Comparison of ENCODE assay signal across 1 cellular context in genomic region chr12:122526683-122527477, GRCh38.
TF ChIP-seq lines count a peak whose summit lies in the region.

KNTC1 (plus strand) TSS chr12:122527249; CDS start chr12:122530064, 2,815 bp downstream.
RSRC2 (minus strand) TSS chr12:122526936; CDS start chr12:122526853, 83 bp downstream.

TF ChIP-seq in HepG2, 621 proteins besides CTCF, POLR2A, EP300 and RAD21 (continued from another document and continues in another):
- TF ChIP-seq MXD1 (CRISPR knock-in tag; IDR thresholded peaks at IDR 0.05) (peak; percentile 43; the same call in 1 of the 2 replicates), GMEB1 (CRISPR knock-in tag; IDR thresholded peaks at IDR 0.05; ENCODE audit: borderline replicate concordance) (peak; percentile 66), ZNF260 (CRISPR knock-in tag; IDR thresholded peaks at IDR 0.05; ENCODE audit: borderline replicate concordance, low read depth) (no peak), ZBTB20 (CRISPR knock-in tag; IDR thresholded peaks at IDR 0.05; ENCODE audit: borderline replicate concordance, low read depth) (no peak), GZF1 (CRISPR knock-in tag; IDR thresholded peaks at IDR 0.05) (0 out of 2 replicates have a peak, but pooled peaks have one; percentile 39), ZNF432 (CRISPR knock-in tag; IDR thresholded peaks at IDR 0.05; ENCODE audit: borderline replicate concordance) (no peak), ZNF773 (CRISPR knock-in tag; IDR thresholded peaks at IDR 0.05; ENCODE audit: borderline replicate concordance) (0 out of 2 replicates have a peak, but pooled peaks have one; percentile 57), ZNF460 (CRISPR knock-in tag; IDR thresholded peaks at IDR 0.05; ENCODE audit: borderline replicate concordance) (no peak), SMAD3 (CRISPR knock-in tag; IDR thresholded peaks at IDR 0.05) (peak; percentile 58; the same call in 1 of the 2 replicates), SAP130 (CRISPR knock-in tag; IDR thresholded peaks at IDR 0.05; ENCODE audit: low read depth) (peak; percentile 98), ARID3A (IDR thresholded peaks at IDR 0.05; ENCODE audit: low read depth, low read length) (no peak; the same call in 1 of the 2 replicates), MAFF (IDR thresholded peaks at IDR 0.05; ENCODE audit: low read depth, low read length) (no peak), TBL1XR1 (IDR thresholded peaks at IDR 0.05; ENCODE audit: borderline replicate concordance, low read length, partially characterized antibody) (peak; percentile 12), ZNF552 (CRISPR knock-in tag; IDR thresholded peaks at IDR 0.05; ENCODE audit: borderline replicate concordance) (peak; percentile 38; the same call in 1 of the 2 replicates), SATB2 (CRISPR knock-in tag; IDR thresholded peaks at IDR 0.05) (0 out of 2 replicates have a peak, but pooled peaks have one; percentile 73), NFKB2 (CRISPR knock-in tag; IDR thresholded peaks at IDR 0.05; ENCODE audit: borderline replicate concordance) (peak; percentile 74; the same call in 1 of the 2 replicates), TAF1 (CRISPR knock-in tag; IDR thresholded peaks at IDR 0.05) (peak; percentile 87), KLF6 (CRISPR knock-in tag; IDR thresholded peaks at IDR 0.05) (peak; percentile 37; the same call in 1 of the 2 replicates), ARID4A (CRISPR knock-in tag; IDR thresholded peaks at IDR 0.05; ENCODE audit: borderline replicate concordance) (peak; percentile 97), TRAFD1 (CRISPR knock-in tag; IDR thresholded peaks at IDR 0.05; ENCODE audit: borderline replicate concordance) (no peak), MEIS1 (CRISPR knock-in tag; IDR thresholded peaks at IDR 0.05; ENCODE audit: borderline replicate concordance) (no peak), MED13 (CRISPR knock-in tag; IDR thresholded peaks at IDR 0.05) (peak; percentile 62), PRPF4 (IDR thresholded peaks at IDR 0.05; ENCODE audit: low read depth, low read length, poor library complexity, severe bottlenecking) (no peak), ZSCAN5A (CRISPR knock-in tag; IDR thresholded peaks at IDR 0.05; ENCODE audit: borderline replicate concordance) (peak; percentile 18; the same call in 1 of the 2 replicates), RBFOX2 (IDR thresholded peaks at IDR 0.05; ENCODE audit: low read depth, low read length) (peak; percentile 86), ATF2 (CRISPR knock-in tag; IDR thresholded peaks at IDR 0.05) (peak; percentile 47), GATA4 (IDR thresholded peaks at IDR 0.05; ENCODE audit: borderline replicate concordance, low read depth) (no peak), TCF7 (IDR thresholded peaks at IDR 0.05; ENCODE audit: low read depth) (no peak), SNAPC4 (CRISPR knock-in tag; IDR thresholded peaks at IDR 0.05) (no peak), MAX (IDR thresholded peaks at IDR 0.05) (peak; percentile 90), ZNF30 (CRISPR knock-in tag; IDR thresholded peaks at IDR 0.05) (no peak), ATF6 (CRISPR knock-in tag; conservative IDR thresholded peaks at IDR 0.05) (peak; percentile 38; the same call in 1 of the 2 replicates), ZNF253 (CRISPR knock-in tag; IDR thresholded peaks at IDR 0.05; ENCODE audit: borderline replicate concordance) (no peak)
